ENCODE assay signal across 8 cellular contexts in genomic region chr5:77776606-77777206, GRCh38. TPM values are rescaled to one million over a fixed set of nuclear protein-coding genes. Genes with fewer than 3 reads are reported as not detected.
A peak's percentile ranks its signal among the peaks of the same experiment; 100 is the strongest.
DNase-seq lines count a peak whose midpoint lies in the region; ATAC-seq and TF ChIP-seq lines count a peak whose summit lies in the region.

No MANE protein-coding gene starts in this region.

- POLR2A ChIA-PET in T-cell (lab: Charles Lee): interaction anchor here in 1 of 2 donors (0.5 kb wide), 1 partner anchor 161 kb away, joined by 4 read pairs; no protein-coding TSS in a partner anchor

- no peaks in the 10 kb centered on the region for H3K27me3 ChIP-seq in stomach

- peak overlapping the region; percentile 92 for H3K27ac Mint-ChIP-seq in T-cell

- H3K27ac ChIP-seq in stomach: peak overlapping the region; percentile 96 to 99 (median 98)

- H3K27me3 Mint-ChIP-seq in T-cell: no peaks in the 10 kb centered on the region

- intact Hi-C loops in stomach (cut with DNase I; ENCODE audit: low total_unique reads): no loop called here

- H3K9me3 ChIP-seq in stomach: no peaks in the 10 kb centered on the region

- H3K36me3 ChIP-seq in stomach: no peaks in the 10 kb centered on the region

- no peak for ATAC-seq in T-cell (replicated peaks in 1 of 4)
- no peak for ATAC-seq in HG03045 (IDR thresholded peaks at IDR 0.05; ENCODE audit: unreplicated experiment)

- peaks cover 15 to 44% (median 31%) of the 10 kb centered on the region in 4 donors for H3K4me1 ChIP-seq in stomach

- no peak for TF ChIP-seq EP300 in stomach (IDR thresholded peaks at IDR 0.05)

- DNase-seq in NCI-H82 (lab: John Stamatoyannopoulos, UW): peak; percentile 63
- DNase-seq in NCI-H82 treated with DMSO at 0.1 percent for 48 hours (lab: John Stamatoyannopoulos, UW; ENCODE audit: unreplicated experiment): no peak
- peak in 1 of 34 experiments; percentile 5 for DNase-seq in T-cell
- DNase-seq in stomach: no peak
- no peak for DNase-seq in stimulated activated CD4-positive, alpha-beta T cell treated with anti-CD3 and anti-CD28 coated beads, Interleukin-12 subunit alpha, Interleukin-12 subunit beta, amount 100 ng/mL, for 4 hours
- no peak for DNase-seq in middle frontal gyrus (ENCODE audit: extremely low spot score, low spot score)

- peaks cover 29 to 44% (median 38%) of the 10 kb centered on the region in 3 donors for H3K4me1 Mint-ChIP-seq in T-cell

- no peak for TF ChIP-seq POLR2A in stomach (IDR thresholded peaks at IDR 0.05)

- peak overlapping the region; percentile 76 for H3K4me3 ChIP-seq in iPS-11a (ENCODE audit: low read depth, low read length)
- peak overlapping the region; percentile 67 to 85 (median 80) for H3K4me3 ChIP-seq in stomach

- CTCF ChIA-PET in T-cell (lab: Charles Lee): no interaction called here

- peaks cover 10% of the 10 kb centered on the region for H3K36me3 Mint-ChIP-seq in T-cell

- 21 to 25% (median 23%) methylated on average over 11 of the region's 11 CpGs for WGBS in stomach, 5 donors

- H3K9me3 Mint-ChIP-seq in T-cell: no peaks in the 10 kb centered on the region

- peak overlapping the region; percentile 86 to 94 (median 92) for H3K4me3 Mint-ChIP-seq in T-cell

- no peak for TF ChIP-seq CTCF in stomach (IDR thresholded peaks at IDR 0.05)

RNA-seq across cellular contexts. Expression of gene TBCA, which starts 0.6 kb away (rescaled TPM):
- total RNA-seq in T-cell (100 to 1,000 TPM in 1 of 5 donors, 10 to 100 TPM in 4; 81.5 to 114 (median 93.4) TPM), stomach (100 to 1,000 TPM in 2 of 5 donors, 10 to 100 TPM in 3; 33.3 to 143 (median 87.6) TPM)
- polyA plus RNA-seq in stomach: 100 to 1,000 TPM; 262 to 328 (median 284) TPM
